Comparison of ENCODE assay signal across 8 cellular contexts in the genomic region with DNA sequence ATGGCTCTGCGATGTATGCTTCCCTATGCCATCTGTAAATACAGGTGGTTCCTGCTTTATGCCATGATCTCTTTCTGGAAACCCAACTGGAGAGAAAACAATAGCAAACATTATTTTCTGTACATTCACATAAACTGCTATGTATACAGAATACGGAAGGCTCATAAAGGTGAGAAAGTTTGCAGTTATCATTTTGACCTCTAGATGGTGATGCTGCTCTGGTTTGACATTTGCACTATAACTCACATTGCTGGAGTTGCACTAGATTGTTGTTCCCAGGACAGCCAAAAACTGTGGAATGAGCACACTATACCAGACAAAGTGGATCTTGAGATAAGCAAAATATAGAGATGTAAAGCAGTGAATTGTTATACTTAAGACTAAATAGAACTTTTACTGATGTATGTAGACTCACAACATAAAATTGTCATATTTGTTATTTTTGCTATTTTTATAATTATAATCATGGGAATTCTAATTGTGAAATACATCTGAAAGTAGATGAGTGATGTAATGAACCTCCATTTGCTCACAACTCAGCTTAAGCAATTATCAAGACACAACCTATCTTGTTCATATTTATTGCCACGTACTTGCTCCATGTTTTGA.
DNase-seq lines count a peak whose midpoint lies in the region; TF ChIP-seq lines count a peak whose summit lies in the region.

No MANE protein-coding gene starts in this region.

- CTCF ChIA-PET in SK-N-SH (lab: Yijun Ruan, JAX), result interaction anchor here (0.7 kb wide), 1 partner anchor 1392 kb away, joined by 3 read pairs; no protein-coding TSS in a partner anchor

- TF ChIP-seq CTCF in GM12875 (IDR thresholded peaks at IDR 0.05; ENCODE audit: borderline replicate concordance, insufficient read depth, low read depth, low read length) (peak; percentile 60), Loucy (conservative IDR thresholded peaks at IDR 0.05; ENCODE audit: low read length) (peak; percentile 92), SK-N-SH (IDR thresholded peaks at IDR 0.05) (peak; percentile 79), Peyer's patch (IDR thresholded peaks at IDR 0.05) (peak in 3 of 6 experiments; percentile 31 to 45 (median 38))

- H4K20me1 ChIP-seq in Loucy (ENCODE audit: insufficient read depth, low read length, poor library complexity, severe bottlenecking) (no peaks in the 10 kb centered on the region), SK-N-SH (ENCODE audit: insufficient read depth) (no peaks in the 10 kb centered on the region)

- H3K27ac ChIP-seq in SK-N-SH (ENCODE audit: low read depth in 2 of 2, low read length in 1 of 2) (no peak overlapping the region), Peyer's patch (no peak overlapping the region)

- WGBS in SK-N-SH (ENCODE audit: low lambda C conversion rate), result 39% methylated on average over 3 of the region's 3 CpGs

- H2AFZ ChIP-seq in Loucy (ENCODE audit: low read length) (no peak overlapping the region), SK-N-SH (ENCODE audit: low read depth) (no peak overlapping the region)

- H3K9ac ChIP-seq in Loucy (ENCODE audit: low read depth, low read length, poor library complexity, severe bottlenecking), result no peak overlapping the region
- H3K9ac ChIP-seq in SK-N-SH, result no peak overlapping the region

- H3K4me2 ChIP-seq in Loucy (ENCODE audit: low read depth, low read length, poor library complexity, severe bottlenecking), result no peak overlapping the region
- H3K4me2 ChIP-seq in SK-N-SH, result no peak overlapping the region

- H3K36me3 ChIP-seq in H7 (replicated peaks; ENCODE audit: control insufficient read depth, insufficient read depth, low read length), result no peaks in the 10 kb centered on the region
- H3K36me3 ChIP-seq in Loucy (ENCODE audit: insufficient read depth, low read length), result no peaks in the 10 kb centered on the region
- no peaks in the 10 kb centered on the region for H3K36me3 ChIP-seq in SK-N-SH (replicated peaks in 1 of 2; ENCODE audit: control insufficient read depth in 1 of 2, insufficient read depth in 2 of 2, low read length in 1 of 2)
- H3K36me3 ChIP-seq in Peyer's patch, result no peaks in the 10 kb centered on the region

- H3K4me3 ChIP-seq in GM12875 (ENCODE audit: low read depth, low read length) (no peak overlapping the region), H7 (ENCODE audit: insufficient read depth, low read depth, low read length) (no peak overlapping the region), Loucy (ENCODE audit: low read length, poor library complexity, severe bottlenecking) (no peak overlapping the region), SK-N-SH (ENCODE audit: low read depth in 2 of 2, low read length in 1 of 2) (no peak overlapping the region; a peak in 1 of 4 replicates), Peyer's patch (no peak overlapping the region)

- POLR2A ChIA-PET in SK-N-SH (lab: Yijun Ruan, JAX), result no interaction called here

- TF ChIP-seq RAD21 in SK-N-SH (IDR thresholded peaks at IDR 0.05; ENCODE audit: low read length), result peak; percentile 81

- peak; percentile 11 for DNase-seq in H7
- peak; percentile 12 for DNase-seq in SK-N-SH
- peak; percentile 23 for DNase-seq in glomerular endothelial cell (ENCODE audit: extremely low read depth, low read depth, low spot score)
- peak; percentile 83 for DNase-seq in superior temporal gyrus (ENCODE audit: extremely low spot score)
- no peak for DNase-seq in activated CD4-positive, alpha-beta T cell treated with anti-CD3 and anti-CD28 coated beads, Interleukin-2, amount 50 U/mL, for 48 hours
- no peak for DNase-seq in Peyer's patch

- H3K27me3 ChIP-seq in H7 (ENCODE audit: control insufficient read depth, insufficient read depth, low read length) (no peaks in the 10 kb centered on the region), Loucy (ENCODE audit: insufficient read depth, low read length, poor library complexity, severe bottlenecking) (no peaks in the 10 kb centered on the region), SK-N-SH (ENCODE audit: insufficient read depth) (no peaks in the 10 kb centered on the region), Peyer's patch (no peaks in the 10 kb centered on the region)

- no peaks in the 10 kb centered on the region for H3F3A ChIP-seq in Loucy (ENCODE audit: low read depth)
- no peaks in the 10 kb centered on the region for H3F3A ChIP-seq in SK-N-SH (replicated peaks; ENCODE audit: insufficient read depth)

- TF ChIP-seq POLR2A in Peyer's patch (IDR thresholded peaks at IDR 0.05), result no peak

- H3K4me1 ChIP-seq in Loucy (ENCODE audit: insufficient read depth, low read length, poor library complexity, severe bottlenecking) (no peaks in the 10 kb centered on the region), SK-N-SH (ENCODE audit: control insufficient read depth in 1 of 2, insufficient read depth in 2 of 2, low read depth in 1 of 2, low read length in 1 of 2) (no peaks in the 10 kb centered on the region), Peyer's patch (no peaks in the 10 kb centered on the region)

- H3K9me2 ChIP-seq in Loucy (replicated peaks; ENCODE audit: low read depth, low read length) (no peaks in the 10 kb centered on the region), SK-N-SH (no peaks in the 10 kb centered on the region)

- H3K79me2 ChIP-seq in Loucy (ENCODE audit: insufficient read depth, low read length) (no peaks in the 10 kb centered on the region), SK-N-SH (ENCODE audit: insufficient read depth) (no peaks in the 10 kb centered on the region)

- TF ChIP-seq EP300 in SK-N-SH (IDR thresholded peaks at IDR 0.05; ENCODE audit: borderline replicate concordance in 1 of 2, low read depth in 1 of 2, low read length in 1 of 2), result no peak

- H3K9me3 ChIP-seq in Loucy (ENCODE audit: insufficient read depth, low read depth, low read length) (no peaks in the 10 kb centered on the region), SK-N-SH (no peaks in the 10 kb centered on the region), Peyer's patch (no peaks in the 10 kb centered on the region)

TF ChIP-seq in SK-N-SH, 30 proteins besides CTCF, POLR2A, EP300 and RAD21:
- TF ChIP-seq, protein P1, sequence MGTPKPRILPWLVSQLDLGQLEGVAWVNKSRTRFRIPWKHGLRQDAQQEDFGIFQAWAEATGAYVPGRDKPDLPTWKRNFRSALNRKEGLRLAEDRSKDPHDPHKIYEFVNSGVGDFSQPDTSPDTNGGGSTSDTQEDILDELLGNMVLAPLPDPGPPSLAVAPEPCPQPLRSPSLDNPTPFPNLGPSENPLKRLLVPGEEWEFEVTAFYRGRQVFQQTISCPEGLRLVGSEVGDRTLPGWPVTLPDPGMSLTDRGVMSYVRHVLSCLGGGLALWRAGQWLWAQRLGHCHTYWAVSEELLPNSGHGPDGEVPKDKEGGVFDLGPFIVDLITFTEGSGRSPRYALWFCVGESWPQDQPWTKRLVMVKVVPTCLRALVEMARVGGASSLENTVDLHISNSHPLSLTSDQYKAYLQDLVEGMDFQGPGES (IDR thresholded peaks at IDR 0.05; ENCODE audit: low read depth, low read length), result no peak
- no peak for TF ChIP-seq MEF2A (IDR thresholded peaks at IDR 0.05; ENCODE audit: borderline replicate concordance, low read depth)
- TF ChIP-seq RXRA (IDR thresholded peaks at IDR 0.05; ENCODE audit: borderline replicate concordance, low read depth), result no peak
- peak; percentile 60 for TF ChIP-seq SMC3 (IDR thresholded peaks at IDR 0.05; ENCODE audit: low read depth, low read length)

Comparison
In these comparisons a context has a peak if more than half of its experiments do, and no peak if none do; other contexts are left out.
1. DNase-seq: peak in H7 (single experiment), SK-N-SH (single experiment), glomerular endothelial cell (single experiment) and superior temporal gyrus (single experiment); none in activated CD4-positive, alpha-beta T cell treated with anti-CD3 and anti-CD28 coated beads, Interleukin-2, amount 50 U/mL, for 48 hours (0 of 2) and Peyer's patch (0 of 3).